Comparison of ENCODE assay signal across 8 cellular contexts in genomic region chr17:59852847-59853167, GRCh38. TPM values are rescaled to one million over a fixed set of nuclear protein-coding genes. Genes with fewer than 3 reads are reported as not detected.
DNase-seq lines count a peak whose midpoint lies in the region; ATAC-seq and TF ChIP-seq lines count a peak whose summit lies in the region.
"Not testable (repeated sequence)": the region's sequence is repeated elsewhere in the genome, so short reads cannot be mapped to it uniquely, and the experiment has no call there.

No MANE protein-coding gene starts in this region.

- intact Hi-C loops in activated T-helper 1 cell treated with anti-CD3 and anti-CD28 coated beads, Interleukin-12 subunit alpha, Interleukin-12 subunit beta, Interleukin-2, Interleukin-4 antibody, amounts not matched to agents 30 ng/mL and 10 ng/mL and 1 ng/mL, durations not matched to agents 14 hours and 24 hours and 36 hours (cut with micrococcal nuclease) = loop anchor here (2.0 kb wide), 1 partner anchor 146 kb away; the partner anchor contains the start of genes PTRH2 and VMP1
- intact Hi-C loops in breast epithelium (cut with DNase I; ENCODE audit: low total_unique reads); vagina (cut with DNase I): not testable (repeated sequence)

- peaks cover 53% of the 10 kb centered on the region for H3K4me1 Mint-ChIP-seq in activated T-helper 1 cell treated with anti-CD3 and anti-CD28 coated beads, Interleukin-12 subunit alpha, Interleukin-12 subunit beta, Interleukin-2, Interleukin-4 antibody, amounts not matched to agents 30 ng/mL and 10 ng/mL and 1 ng/mL, durations not matched to agents 14 hours and 24 hours and 36 hours (ENCODE audit: low read depth)
- H3K4me1 Mint-ChIP-seq in natural killer cell treated with Interleukin-12 subunit alpha and Interleukin-12 subunit beta and Interleukin-15 and Interleukin-18, amount 100 ng/mL, for 72 hours (ENCODE audit: low read depth in 2 of 2) = peaks cover 36 to 41% of the 10 kb centered on the region in 2 donors

- peak overlapping the region; percentile 55 for H3K4me3 Mint-ChIP-seq in activated T-helper 1 cell treated with anti-CD3 and anti-CD28 coated beads, Interleukin-12 subunit alpha, Interleukin-12 subunit beta, Interleukin-2, Interleukin-4 antibody, amounts not matched to agents 30 ng/mL and 10 ng/mL and 1 ng/mL, durations not matched to agents 14 hours and 24 hours and 36 hours
- peak overlapping the region; percentile 37 for H3K4me3 Mint-ChIP-seq in natural killer cell treated with Interleukin-12 subunit alpha and Interleukin-12 subunit beta and Interleukin-15 and Interleukin-18, amount 100 ng/mL, for 72 hours

- peak; percentile 0 for DNase-seq in HCEC 1CT
- not testable (repeated sequence) for DNase-seq in SK-N-SH; activated T-helper 1 cell treated with anti-CD3 and anti-CD28 coated beads, Interleukin-12 subunit alpha, Interleukin-12 subunit beta, Interleukin-2, Interleukin-4 antibody, amounts not matched to agents 30 ng/mL and 10 ng/mL and 1 ng/mL, durations not matched to agents 14 hours and 24 hours and 36 hours (ENCODE audit: low spot score); breast epithelium (ENCODE audit: low spot score in 2 of 2); right atrium auricular region (ENCODE audit: low spot score); natural killer cell treated with Interleukin-12 subunit alpha and Interleukin-12 subunit beta and Interleukin-15 and Interleukin-18, amount 100 ng/mL, for 72 hours (ENCODE audit: low spot score); smooth muscle cell (lab: John Stamatoyannopoulos, UW; ENCODE audit: unreplicated experiment); vagina (ENCODE audit: extremely low spot score in 2 of 2)

- H3F3A ChIP-seq in SK-N-SH (replicated peaks; ENCODE audit: insufficient read depth) = peaks cover 19% of the 10 kb centered on the region
- H3F3A ChIP-seq in smooth muscle cell (ENCODE audit: low read depth) = peaks cover 25% of the 10 kb centered on the region

- H3K9ac ChIP-seq in SK-N-SH; smooth muscle cell (ENCODE audit: low read depth): not testable (repeated sequence)

- not testable (repeated sequence) for H3K9me3 Mint-ChIP-seq in activated T-helper 1 cell treated with anti-CD3 and anti-CD28 coated beads, Interleukin-12 subunit alpha, Interleukin-12 subunit beta, Interleukin-2, Interleukin-4 antibody, amounts not matched to agents 30 ng/mL and 10 ng/mL and 1 ng/mL, durations not matched to agents 14 hours and 24 hours and 36 hours; natural killer cell treated with Interleukin-12 subunit alpha and Interleukin-12 subunit beta and Interleukin-15 and Interleukin-18, amount 100 ng/mL, for 72 hours

- CTCF ChIA-PET in SK-N-SH (lab: Yijun Ruan, JAX) = interaction anchor here (2.0 kb wide), 1 partner anchor 48 kb away, joined by 4 read pairs; no protein-coding TSS in a partner anchor

- H3K27me3 ChIP-seq in SK-N-SH (ENCODE audit: insufficient read depth); breast epithelium; right atrium auricular region; smooth muscle cell (ENCODE audit: low read depth); vagina: not testable (repeated sequence)

- 95% methylated on average over 7 of the region's 7 CpGs for WGBS in SK-N-SH (ENCODE audit: low lambda C conversion rate)
- WGBS in smooth muscle cell (ENCODE audit: low lambda C conversion rate) = 96% methylated on average over 7 of the region's 7 CpGs

- not testable (repeated sequence) for H3K9me2 ChIP-seq in SK-N-SH

- not testable (repeated sequence) for H3K4me2 ChIP-seq in SK-N-SH
- peak overlapping the region; percentile 53 for H3K4me2 ChIP-seq in smooth muscle cell

- H3K27ac Mint-ChIP-seq in activated T-helper 1 cell treated with anti-CD3 and anti-CD28 coated beads, Interleukin-12 subunit alpha, Interleukin-12 subunit beta, Interleukin-2, Interleukin-4 antibody, amounts not matched to agents 30 ng/mL and 10 ng/mL and 1 ng/mL, durations not matched to agents 14 hours and 24 hours and 36 hours = peak overlapping the region; percentile 85
- H3K27ac Mint-ChIP-seq in natural killer cell treated with Interleukin-12 subunit alpha and Interleukin-12 subunit beta and Interleukin-15 and Interleukin-18, amount 100 ng/mL, for 72 hours = peak overlapping the region; percentile 74 to 82

- H3K27ac ChIP-seq in SK-N-SH (ENCODE audit: low read depth in 2 of 2, low read length in 1 of 2) (peak overlapping the region in 1 of 2 experiments; percentile 71; a peak in 2 of 4 replicates), breast epithelium (peak overlapping the region; percentile 88 to 90), right atrium auricular region (peak overlapping the region; percentile 2 to 18), smooth muscle cell (ENCODE audit: low read depth) (peak overlapping the region; percentile 83), vagina (peak overlapping the region; percentile 76)

- TF ChIP-seq POLR2A in breast epithelium (IDR thresholded peaks at IDR 0.05); vagina (IDR thresholded peaks at IDR 0.05): not testable (repeated sequence)

- not testable (repeated sequence) for TF ChIP-seq EP300 in SK-N-SH (IDR thresholded peaks at IDR 0.05; ENCODE audit: borderline replicate concordance in 1 of 2, low read depth in 1 of 2, low read length in 1 of 2)

- H3K36me3 Mint-ChIP-seq in activated T-helper 1 cell treated with anti-CD3 and anti-CD28 coated beads, Interleukin-12 subunit alpha, Interleukin-12 subunit beta, Interleukin-2, Interleukin-4 antibody, amounts not matched to agents 30 ng/mL and 10 ng/mL and 1 ng/mL, durations not matched to agents 14 hours and 24 hours and 36 hours (ENCODE audit: low read depth); natural killer cell treated with Interleukin-12 subunit alpha and Interleukin-12 subunit beta and Interleukin-15 and Interleukin-18, amount 100 ng/mL, for 72 hours: not testable (repeated sequence)

- peak overlapping the region; percentile 10; the same call in 1 of the 2 replicates for H2AFZ ChIP-seq in SK-N-SH (ENCODE audit: low read depth)
- not testable (repeated sequence) for H2AFZ ChIP-seq in smooth muscle cell (ENCODE audit: low read depth)

- not testable (repeated sequence) for H3K36me3 ChIP-seq in SK-N-SH (replicated peaks in 1 of 2; ENCODE audit: control insufficient read depth in 1 of 2, insufficient read depth in 2 of 2, low read length in 1 of 2); breast epithelium; right atrium auricular region; smooth muscle cell (ENCODE audit: low read depth); vagina

- H3K4me1 ChIP-seq in SK-N-SH (ENCODE audit: control insufficient read depth in 1 of 2, insufficient read depth in 2 of 2, low read depth in 1 of 2, low read length in 1 of 2) (peaks cover 8 to 18% of the 10 kb centered on the region in 2 experiments), vagina (peaks cover 53% of the 10 kb centered on the region)
- H3K4me1 ChIP-seq in breast epithelium; right atrium auricular region; smooth muscle cell (ENCODE audit: low read depth): not testable (repeated sequence)

- POLR2A ChIA-PET in SK-N-SH (lab: Yijun Ruan, JAX) = not testable (repeated sequence)

- not testable (repeated sequence) for H3K27me3 Mint-ChIP-seq in activated T-helper 1 cell treated with anti-CD3 and anti-CD28 coated beads, Interleukin-12 subunit alpha, Interleukin-12 subunit beta, Interleukin-2, Interleukin-4 antibody, amounts not matched to agents 30 ng/mL and 10 ng/mL and 1 ng/mL, durations not matched to agents 14 hours and 24 hours and 36 hours (ENCODE audit: insufficient read depth); natural killer cell treated with Interleukin-12 subunit alpha and Interleukin-12 subunit beta and Interleukin-15 and Interleukin-18, amount 100 ng/mL, for 72 hours

- not testable (repeated sequence) for H3K79me2 ChIP-seq in SK-N-SH (ENCODE audit: insufficient read depth); smooth muscle cell (ENCODE audit: low read depth)

- ATAC-seq in natural killer cell treated with Interleukin-12 subunit alpha and Interleukin-12 subunit beta and Interleukin-15 and Interleukin-18, amount 100 ng/mL, for 72 hours = not testable (repeated sequence)

- not testable (repeated sequence) for H4K20me1 ChIP-seq in SK-N-SH (ENCODE audit: insufficient read depth); smooth muscle cell (ENCODE audit: low read depth)

- H3K4me3 ChIP-seq in SK-N-SH (ENCODE audit: low read depth in 2 of 2, low read length in 1 of 2); breast epithelium; right atrium auricular region; smooth muscle cell; vagina: not testable (repeated sequence)

- not testable (repeated sequence) for TF ChIP-seq CTCF in SK-N-SH (IDR thresholded peaks at IDR 0.05); breast epithelium (IDR thresholded peaks at IDR 0.05); right atrium auricular region (IDR thresholded peaks at IDR 0.05); smooth muscle cell (IDR thresholded peaks at IDR 0.05; ENCODE audit: borderline replicate concordance, insufficient read depth, poor library complexity, severe bottlenecking); vagina (IDR thresholded peaks at IDR 0.05)

- not testable (repeated sequence) for TF ChIP-seq RAD21 in SK-N-SH (IDR thresholded peaks at IDR 0.05; ENCODE audit: low read length)

- H3K9me3 ChIP-seq in SK-N-SH; breast epithelium; right atrium auricular region; smooth muscle cell (replicated peaks; ENCODE audit: low read depth); vagina: not testable (repeated sequence)

RNA-seq across cellular contexts. Expression of gene TUBD1, which starts 39.9 kb away (rescaled TPM):
- polyA plus RNA-seq in SK-N-SH (2012; rRNA removed) (3.2 and 5.4 TPM in 2 replicates), smooth muscle cell (10.2 and 10.3 TPM in 2 replicates)
- polyA plus RNA-seq in SK-N-SH (2012; cell fraction: cytosol; rRNA removed) = 3.4 and 4.2 TPM in 2 replicates
- polyA plus RNA-seq in SK-N-SH (2012; cell fraction: nucleus; rRNA removed) = 2.4 and 4.0 TPM in 2 replicates
- total RNA-seq in activated T-helper 1 cell treated with anti-CD3 and anti-CD28 coated beads, Interleukin-12 subunit alpha, Interleukin-12 subunit beta, Interleukin-2, Interleukin-4 antibody, amounts not matched to agents 30 ng/mL and 10 ng/mL and 1 ng/mL, durations not matched to agents 14 hours and 24 hours and 36 hours = 12.3 and 13.2 TPM in 2 replicates
- total RNA-seq in breast epithelium (10 to 100 TPM in 2 of 3 donors, 1 to 10 TPM in 1; 6.6 to 25.0 (median 19.7) TPM), right atrium auricular region (1 to 10 TPM; 6.1 to 8.0 TPM), smooth muscle cell (11.0 and 21.8 TPM in 2 replicates), vagina (16.2 TPM)
- total RNA-seq in natural killer cell treated with Interleukin-12 subunit alpha and Interleukin-12 subunit beta and Interleukin-15 and Interleukin-18, amount 100 ng/mL, for 72 hours = 10 to 100 TPM; 10.6 to 15.1 TPM

RNA-seq across cellular contexts. Expression of gene RPS6KB1, which starts 40.1 kb away (rescaled TPM):
- polyA plus RNA-seq in SK-N-SH (2012; rRNA removed) (10.0 and 13.4 TPM in 2 replicates), smooth muscle cell (19.0 and 22.3 TPM in 2 replicates)
- polyA plus RNA-seq in SK-N-SH (2012; cell fraction: cytosol; rRNA removed) = 11.2 and 13.2 TPM in 2 replicates
- 12.9 and 15.0 TPM in 2 replicates for polyA plus RNA-seq in SK-N-SH (2012; cell fraction: nucleus; rRNA removed)
- 67.6 and 82.7 TPM in 2 replicates for total RNA-seq in activated T-helper 1 cell treated with anti-CD3 and anti-CD28 coated beads, Interleukin-12 subunit alpha, Interleukin-12 subunit beta, Interleukin-2, Interleukin-4 antibody, amounts not matched to agents 30 ng/mL and 10 ng/mL and 1 ng/mL, durations not matched to agents 14 hours and 24 hours and 36 hours
- total RNA-seq in breast epithelium (10 to 100 TPM; 40.3 to 62.3 (median 47.5) TPM), right atrium auricular region (10 to 100 TPM; 14.3 to 21.8 TPM), smooth muscle cell (20.1 and 20.8 TPM in 2 replicates), vagina (96.7 TPM)
- 10 to 100 TPM; 50.8 to 95.1 TPM for total RNA-seq in natural killer cell treated with Interleukin-12 subunit alpha and Interleukin-12 subunit beta and Interleukin-15 and Interleukin-18, amount 100 ng/mL, for 72 hours
